Comparison of ENCODE assay signal across 14 cellular contexts in genomic region chr20:50727792-50728485, GRCh38. TPM values are rescaled to one million over a fixed set of nuclear protein-coding genes. Genes with fewer than 3 reads are reported as not detected.
DNase-seq lines count a peak whose midpoint lies in the region; ATAC-seq and TF ChIP-seq lines count a peak whose summit lies in the region.
"Had no signal": no experiment of that assay in that cellular context is flagged by ENCODE, and none has a peak within 500 bp of the region (broad histone marks: within the 10 kb centered on the region; RNA-seq: fewer than 3 reads in every experiment).

No MANE protein-coding gene starts in this region.

- CTCF ChIA-PET in Caco-2 (lab: Charles Lee): interaction anchor here (0.7 to 3.6 kb wide), 16 partner anchors 10 to 204 kb away, joined by 3 to 31 read pairs (median 4); partner anchors contain the start of gene ADNP

- H3K27ac ChIP-seq in RWPE2 (ENCODE audit: poor library complexity, severe bottlenecking) (peak overlapping the region; percentile 94), esophagus squamous epithelium (peak overlapping the region; percentile 67 to 92 (median 84))

- no peaks in the 10 kb centered on the region for H3K36me3 ChIP-seq in Caco-2 (ENCODE audit: control insufficient read depth, insufficient read depth, low read length)
- peaks cover 6% of the 10 kb centered on the region; the same call in 1 of the 2 replicates for H3K36me3 ChIP-seq in RWPE2 (ENCODE audit: low read depth)
- H3K36me3 ChIP-seq in esophagus squamous epithelium: no peaks in the 10 kb centered on the region
- H3K36me3 ChIP-seq in BE2C: no peaks in the 10 kb centered on the region

- POLR2A ChIA-PET in Caco-2 (lab: Charles Lee): interaction anchor here (0.7 to 1.1 kb wide), 4 partner anchors 12 to 64 kb away, joined by 3 to 6 read pairs (median 4); no protein-coding TSS in a partner anchor

- TF ChIP-seq CTCF in Caco-2 (IDR thresholded peaks at IDR 0.05; ENCODE audit: insufficient read depth in 1 of 2, low read depth in 1 of 2, low read length in 1 of 2, severe bottlenecking in 1 of 2, unreplicated experiment in 1 of 2) (no peak), RWPE2 (IDR thresholded peaks at IDR 0.05; ENCODE audit: poor library complexity, severe bottlenecking) (no peak), esophagus squamous epithelium (IDR thresholded peaks at IDR 0.05) (no peak), omental fat pad (IDR thresholded peaks at IDR 0.05) (no peak), BE2C (IDR thresholded peaks at IDR 0.05; ENCODE audit: low read depth, low read length) (no peak)

- H3K36me3 Mint-ChIP-seq in Caco-2 (ENCODE audit: insufficient read depth, unreplicated experiment): peaks cover 31% of the 10 kb centered on the region
- H3K36me3 Mint-ChIP-seq: naive thymus-derived CD4-positive, alpha-beta T cell had no signal

- no peaks in the 10 kb centered on the region for H3K27me3 ChIP-seq in Caco-2 (replicated peaks; ENCODE audit: control insufficient read depth, insufficient read depth, low read length)
- no peaks in the 10 kb centered on the region for H3K27me3 ChIP-seq in RWPE2 (ENCODE audit: insufficient read depth, poor library complexity, severe bottlenecking)
- no peaks in the 10 kb centered on the region for H3K27me3 ChIP-seq in esophagus squamous epithelium
- H3K27me3 ChIP-seq in BE2C: no peaks in the 10 kb centered on the region

- ATAC-seq in RWPE2 (ENCODE audit: low read depth) (no peak), omental fat pad (ENCODE audit: low FRiP score) (peak; percentile 4), HG02678 (IDR thresholded peaks at IDR 0.05; ENCODE audit: unreplicated experiment) (no peak), HG02571 (IDR thresholded peaks at IDR 0.05; ENCODE audit: unreplicated experiment) (no peak)
- ATAC-seq: activated CD4-positive, alpha-beta T cell treated with anti-CD3 and anti-CD28 coated beads for 36 hours; naive thymus-derived CD4-positive, alpha-beta T cell had no signal

- intact Hi-C loops in Caco-2 (cut with micrococcal nuclease; ENCODE audit: unreplicated experiment) (no loop called here), esophagus squamous epithelium (cut with DNase I) (no loop called here)

- BruUV-seq in Caco-2 (replicated peaks; lab: Mats Ljungman, UMichigan): no TSS peak

- H3K9me3 ChIP-seq in Caco-2 (no peaks in the 10 kb centered on the region), RWPE2 (ENCODE audit: severe bottlenecking) (no peaks in the 10 kb centered on the region), esophagus squamous epithelium (no peaks in the 10 kb centered on the region), BE2C (no peaks in the 10 kb centered on the region)

- DNase-seq in Caco-2 (peak in 1 of 2 experiments; percentile 34), RWPE2 (ENCODE audit: low spot score) (peak; percentile 32), esophagus squamous epithelium (lab: John Stamatoyannopoulos, UW) (no peak), omental fat pad (ENCODE audit: low spot score) (no peak), KBM-7 (no peak), BE2C (no peak)
- DNase-seq: activated CD4-positive, alpha-beta T cell treated with anti-CD3 and anti-CD28 coated beads for 36 hours; DND-41; naive thymus-derived CD4-positive, alpha-beta T cell; NCI-H1105 treated with DMSO at 0.1 percent for 48 hours; NCI-H526 treated with DMSO at 0.1 percent for 48 hours had no signal

- TF ChIP-seq POLR2A in esophagus squamous epithelium (IDR thresholded peaks at IDR 0.05): no peak

- H3K4me1 ChIP-seq in Caco-2 (peaks cover 63% of the 10 kb centered on the region), RWPE2 (ENCODE audit: insufficient read depth, poor library complexity, severe bottlenecking) (peaks cover 45% of the 10 kb centered on the region), esophagus squamous epithelium (peaks cover 21 to 84% (median 40%) of the 10 kb centered on the region in 3 donors), BE2C (peaks cover 8% of the 10 kb centered on the region)

- H3K4me3 Mint-ChIP-seq in Caco-2 (ENCODE audit: unreplicated experiment): peak overlapping the region; percentile 88
- H3K4me3 Mint-ChIP-seq: activated CD4-positive, alpha-beta T cell treated with anti-CD3 and anti-CD28 coated beads for 36 hours; naive thymus-derived CD4-positive, alpha-beta T cell had no signal

- peak overlapping the region; percentile 96 for H3K27ac Mint-ChIP-seq in Caco-2 (ENCODE audit: unreplicated experiment)
- H3K27ac Mint-ChIP-seq: activated CD4-positive, alpha-beta T cell treated with anti-CD3 and anti-CD28 coated beads for 36 hours; activated T-helper 2 cell treated with anti-CD3 and anti-CD28 coated beads, Interferon-gamma antibody, Interleukin-2, Interleukin-4, amounts not matched to agents 10 μg/mL and 5 μg/mL and 100 μg/mL, durations not matched to agents 14 hours and 24 hours and 36 hours; naive thymus-derived CD4-positive, alpha-beta T cell had no signal

- peaks cover 20% of the 10 kb centered on the region for H3K4me1 Mint-ChIP-seq in Caco-2 (ENCODE audit: low read depth, unreplicated experiment)

- no peaks in the 10 kb centered on the region for H3K9me3 Mint-ChIP-seq in Caco-2 (ENCODE audit: unreplicated experiment)
- H3K9me3 Mint-ChIP-seq: activated T-helper 2 cell treated with anti-CD3 and anti-CD28 coated beads, Interferon-gamma antibody, Interleukin-2, Interleukin-4, amounts not matched to agents 10 μg/mL and 5 μg/mL and 100 μg/mL, durations not matched to agents 14 hours and 24 hours and 36 hours; naive thymus-derived CD4-positive, alpha-beta T cell had no signal

- WGBS in esophagus squamous epithelium, 2 donors: 39 to 42% methylated on average over 8 of the region's 8 CpGs

- no peaks in the 10 kb centered on the region for H3K27me3 Mint-ChIP-seq in Caco-2 (ENCODE audit: insufficient read depth, unreplicated experiment)
- H3K27me3 Mint-ChIP-seq: activated CD4-positive, alpha-beta T cell treated with anti-CD3 and anti-CD28 coated beads for 36 hours had no signal

- H3K4me3 ChIP-seq in Caco-2 (ENCODE audit: low read depth, low read length): no peak overlapping the region
- no peak overlapping the region for H3K4me3 ChIP-seq in RWPE2 (ENCODE audit: severe bottlenecking)
- no peak overlapping the region for H3K4me3 ChIP-seq in esophagus squamous epithelium
- H3K4me3 ChIP-seq in BE2C (ENCODE audit: low read depth, low read length): no peak overlapping the region

- in situ Hi-C loops in KBM-7 (cut with MboI; ENCODE audit: low pct_unique_long_range_greater_than_20kb, low sequenced_read_pairs): no loop called here

RNA-seq across cellular contexts. Expression of gene PARD6B, which starts 3.4 kb away (rescaled TPM):
- total RNA-seq in Caco-2 (2022) (153 and 156 TPM in 2 replicates), esophagus squamous epithelium (1 to 10 TPM; 4.7 to 6.5 (median 5.3) TPM), omental fat pad (10 to 100 TPM in 1 of 4 donors, 1 to 10 TPM in 3; 1.1 to 20.5 (median 5.9) TPM)
- 1.4 TPM for polyA plus RNA-seq in BE2C (2012; ENCODE audit: insufficient read depth, insufficient read length, low read depth)

RNA-seq across cellular contexts. Expression of gene RIPOR3, which starts 36.6 kb away (rescaled TPM):
- total RNA-seq in Caco-2 (2022) (0.18 and 0.67 TPM in 2 replicates), esophagus squamous epithelium (1 to 10 TPM; 1.3 to 9.7 (median 3.3) TPM), omental fat pad (10 to 100 TPM in 3 of 4 donors, 1 to 10 TPM in 1; 7.8 to 81.8 (median 16.6) TPM)
- 1.7 TPM for polyA plus RNA-seq in BE2C (2012; ENCODE audit: insufficient read depth, insufficient read length, low read depth)
- total RNA-seq: activated CD4-positive, alpha-beta T cell treated with anti-CD3 and anti-CD28 coated beads for 36 hours; activated T-helper 2 cell treated with anti-CD3 and anti-CD28 coated beads, Interferon-gamma antibody, Interleukin-2, Interleukin-4, amounts not matched to agents 10 μg/mL and 5 μg/mL and 100 μg/mL, durations not matched to agents 14 hours and 24 hours and 36 hours had no signal
